8 cellular contexts compared by ENCODE assay signal in the genomic region with DNA sequence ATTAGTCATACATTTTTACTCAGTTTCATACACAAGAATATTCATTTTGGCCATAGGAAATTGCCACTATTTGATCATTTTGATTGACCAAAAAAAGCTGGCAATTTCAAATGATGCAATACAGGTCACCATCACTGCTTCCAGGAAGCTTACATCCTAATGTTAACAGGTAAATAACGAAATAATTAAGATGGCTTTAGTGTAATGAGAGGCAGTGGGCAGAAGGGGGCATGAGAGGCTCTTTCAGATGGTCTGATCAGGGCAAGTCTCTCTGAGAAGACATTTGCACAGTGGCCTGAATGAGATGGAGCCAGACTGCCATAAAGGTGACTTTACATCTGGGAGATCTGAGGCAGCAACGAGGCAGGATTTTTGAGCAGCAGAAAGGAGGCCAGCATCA.
DNase-seq lines count a peak whose midpoint lies in the region; ATAC-seq, FAIRE-seq and TF ChIP-seq lines count a peak whose summit lies in the region.

No MANE protein-coding gene starts in this region.

- no peaks in the 10 kb centered on the region for H3K27me3 ChIP-seq in lower lobe of right lung (ENCODE audit: low read depth)

- no peaks in the 10 kb centered on the region for H3K9me3 ChIP-seq in lower lobe of right lung

- no peaks in the 10 kb centered on the region for H3K36me3 Mint-ChIP-seq in HFFc6 (ENCODE audit: low read depth)

- H3K27me3 Mint-ChIP-seq in HFFc6 (ENCODE audit: insufficient read depth), result no peaks in the 10 kb centered on the region; the same call in 1 of the 2 replicates

- DNase-seq in A172 (ENCODE audit: low spot score), result peak; percentile 51
- peak; percentile 53 for DNase-seq in HFFc6
- peak; percentile 70 for DNase-seq in LoVo (ENCODE audit: low spot score)
- DNase-seq in SK-MEL-5 (ENCODE audit: low read depth, low spot score), result peak; percentile 73
- DNase-seq in cerebellar cortex (ENCODE audit: low spot score), result peak; percentile 39
- no peak for DNase-seq in lower lobe of right lung
- peak; percentile 19 for DNase-seq in urothelium cell line (ENCODE audit: low spot score)

- H3K36me3 ChIP-seq in lower lobe of right lung, result no peaks in the 10 kb centered on the region

- H3K4me3 ChIP-seq in lower lobe of right lung, result no peak overlapping the region

- peaks cover 4% of the 10 kb centered on the region for H3K4me1 ChIP-seq in lower lobe of right lung

- TF ChIP-seq CTCF in GM12873 (IDR thresholded peaks at IDR 0.05; ENCODE audit: insufficient read depth, low read depth, low read length, missing control alignments) (peak; percentile 68), HFFc6 (IDR thresholded peaks at IDR 0.05) (peak; percentile 79), lower lobe of right lung (IDR thresholded peaks at IDR 0.05) (peak; percentile 47)

- in situ Hi-C loops in SK-MEL-5 (cut with HindIII; ENCODE audit: low pct_unique_long_range_greater_than_20kb, low sequenced_read_pairs), result loop anchor here (25.0 kb wide), 1 partner anchor 110 kb away; no protein-coding TSS in a partner anchor

- intact Hi-C loops in lower lobe of right lung (cut with DNase I), result loop anchor here (10.0 kb wide), 1 partner anchor 262 kb away; no protein-coding TSS in a partner anchor

- peaks cover 64% of the 10 kb centered on the region for H3K4me1 Mint-ChIP-seq in HFFc6 (ENCODE audit: low read depth)

- no peaks in the 10 kb centered on the region for H3K9me3 Mint-ChIP-seq in HFFc6

- H3K4me3 Mint-ChIP-seq in HFFc6, result no peak overlapping the region

- ATAC-seq in lower lobe of right lung, result peak; percentile 63 to 72

- no peak for FAIRE-seq in urothelium cell line (lab: Jason Lieb, UNC)

- no peak overlapping the region; the same call in 1 of the 2 replicates for H3K27ac Mint-ChIP-seq in HFFc6

- H3K27ac ChIP-seq in lower lobe of right lung, result no peak overlapping the region
